In genomic region chr2:120177011-120177621, GRCh38 we compare ENCODE assay signal across 9 cellular contexts. TPM values are rescaled to one million over a fixed set of nuclear protein-coding genes. Genes with fewer than 3 reads are reported as not detected.
DNase-seq lines count a peak whose midpoint lies in the region; ATAC-seq and TF ChIP-seq lines count a peak whose summit lies in the region.
"Had no signal": no experiment of that assay in that cellular context is flagged by ENCODE, and none has a peak within 500 bp of the region (broad histone marks: within the 10 kb centered on the region; RNA-seq: fewer than 3 reads in every experiment).

No MANE protein-coding gene starts in this region.

- in situ Hi-C loops in GM13976 (cut with MboI; ENCODE audit: low sequenced_read_pairs, unreplicated experiment): loop anchor here (10.0 kb wide), 1 partner anchor 472 kb away; no protein-coding TSS in a partner anchor

- H3K36me3 ChIP-seq in left lung (no peaks in the 10 kb centered on the region), sigmoid colon (peaks cover 0 to 12% (median 0%) of the 10 kb centered on the region in 4 donors)

- TF ChIP-seq POLR2A in sigmoid colon (IDR thresholded peaks at IDR 0.05): no peak

- no peak for TF ChIP-seq EP300 in sigmoid colon (IDR thresholded peaks at IDR 0.05)

- TF ChIP-seq CTCF in GM13976 (IDR thresholded peaks at IDR 0.05; ENCODE audit: borderline replicate concordance, control extremely low read depth, extremely low read depth, insufficient read depth, missing control alignments) (peak; percentile 73), left lung (IDR thresholded peaks at IDR 0.05) (peak in 1 of 2 donors; percentile 41), sigmoid colon (IDR thresholded peaks at IDR 0.05) (no peak)

- peak overlapping the region; percentile 54 to 77 for H3K27ac ChIP-seq in left lung
- H3K27ac ChIP-seq in sigmoid colon: peak overlapping the region in 1 of 4 donors; percentile 17

- intact Hi-C loops in left lung (cut with DNase I): no loop called here
- intact Hi-C loops in sigmoid colon (cut with DNase I): loop anchor here (10.0 kb wide), 1 partner anchor 162 kb away; the partner anchor contains the start of gene EPB41L5

- 42 to 87% methylated on average over 15 of the region's 15 CpGs for WGBS in sigmoid colon, 2 donors

- peak; percentile 97 for ATAC-seq in HG02678 (IDR thresholded peaks at IDR 0.05; ENCODE audit: unreplicated experiment)
- peak; percentile 70 for ATAC-seq in left lung

- H3K4me1 ChIP-seq in left lung (peaks cover 0 to 22% of the 10 kb centered on the region in 2 donors), sigmoid colon (peaks cover 0 to 6% (median 0%) of the 10 kb centered on the region in 4 donors)

- H3K9me3 ChIP-seq in left lung (no peaks in the 10 kb centered on the region), sigmoid colon (no peaks in the 10 kb centered on the region)

- H3K27me3 ChIP-seq in left lung (no peaks in the 10 kb centered on the region), sigmoid colon (no peaks in the 10 kb centered on the region)

- H3K4me3 ChIP-seq in left lung: peak overlapping the region in 1 of 2 donors; percentile 35
- peak overlapping the region in 1 of 4 donors; percentile 16 for H3K4me3 ChIP-seq in sigmoid colon

- peak; percentile 83 for DNase-seq in GM13976 (ENCODE audit: low spot score)
- DNase-seq in RPMI8226: peak; percentile 76
- DNase-seq in activated gamma-delta T cell (lab: John Stamatoyannopoulos, UW): peak; percentile 49
- peak; percentile 57 to 91 for DNase-seq in left lung
- DNase-seq in stimulated activated CD8-positive, alpha-beta memory T cell treated with anti-CD3 and anti-CD28 coated beads, Interleukin-7, amount 100 ng/mL, for 48 hours (ENCODE audit: extremely low read depth in 1 of 2, low read depth in 1 of 2): peak; percentile 55 to 71
- no peak for DNase-seq in sigmoid colon
- no peak for DNase-seq in GOT3 (lab: John Stamatoyannopoulos, UW)
- DNase-seq: IMR-90 had no signal

RNA-seq across cellular contexts. Expression of gene TMEM185B, which starts 46.1 kb away (rescaled TPM):
- total RNA-seq in left lung (10 to 100 TPM; 24.3 to 29.1 TPM), sigmoid colon (10 to 100 TPM; 16.8 to 32.1 (median 25.0) TPM)
- 1 to 10 TPM; 1.6 to 9.7 (median 1.8) TPM for polyA plus RNA-seq in sigmoid colon

Comparison
In these comparisons a context has a peak if more than half of its experiments do, and no peak if none do; other contexts are left out.
1. DNase-seq: peak in GM13976 (single experiment), RPMI8226 (single experiment), activated gamma-delta T cell (single experiment), left lung (2 of 2) and stimulated activated CD8-positive, alpha-beta memory T cell treated with anti-CD3 and anti-CD28 coated beads, Interleukin-7, amount 100 ng/mL, for 48 hours (2 of 2); none in sigmoid colon (single experiment) and GOT3 (single experiment).